In genomic region chr18:70380915-70381896, GRCh38 we compare ENCODE assay signal across 9 cellular contexts.
A peak's percentile ranks its signal among the peaks of the same experiment; 100 is the strongest.
DNase-seq lines count a peak whose midpoint lies in the region; ATAC-seq and TF ChIP-seq lines count a peak whose summit lies in the region.
"Had no signal": no experiment of that assay in that cellular context is flagged by ENCODE, and none has a peak within 500 bp of the region (broad histone marks: within the 10 kb centered on the region; RNA-seq: fewer than 3 reads in every experiment).

No MANE protein-coding gene starts in this region.

- H3K27me3 ChIP-seq in stomach = no peaks in the 10 kb centered on the region

- H3K27ac ChIP-seq in stomach = no peak overlapping the region

- no peaks in the 10 kb centered on the region for H3K9me3 ChIP-seq in stomach

- no peak for TF ChIP-seq POLR2A in stomach (IDR thresholded peaks at IDR 0.05)

- no peak overlapping the region for H3K4me3 ChIP-seq in epithelial cell of esophagus (ENCODE audit: low read length)
- no peak overlapping the region for H3K4me3 ChIP-seq in stomach

- DNase-seq in HuH-7 (ENCODE audit: low spot score) (peak; percentile 42), NCI-H526 (lab: John Stamatoyannopoulos, UW) (peak; percentile 84 to 89), epithelial cell of esophagus (ENCODE audit: low read depth) (peak; percentile 55), pons (ENCODE audit: low spot score) (peak; percentile 97), stomach (no peak), T-helper 2 cell (no peak)
- DNase-seq: activated T-cell treated with anti-CD3 and anti-CD28 coated beads, Interleukin-2, amount 50 U/mL, for 1 hour had no signal

- no peak for ATAC-seq in HG03571 (IDR thresholded peaks at IDR 0.05; ENCODE audit: unreplicated experiment)
- ATAC-seq in GM21515 (IDR thresholded peaks at IDR 0.05; ENCODE audit: unreplicated experiment) = no peak

- H3K36me3 ChIP-seq in stomach = no peaks in the 10 kb centered on the region

- H3K4me1 ChIP-seq in stomach = peaks cover 4 to 9% (median 9%) of the 10 kb centered on the region in 4 donors

- intact Hi-C loops in stomach (cut with DNase I; ENCODE audit: low total_unique reads) = no loop called here

- WGBS in stomach, 5 donors = 65 to 82% (median 79%) methylated on average over 23 of the region's 23 CpGs

- TF ChIP-seq CTCF in epithelial cell of esophagus (IDR thresholded peaks at IDR 0.05; ENCODE audit: insufficient read depth, low read depth, low read length, missing control alignments) = no peak
- TF ChIP-seq CTCF in stomach (IDR thresholded peaks at IDR 0.05) = no peak

- TF ChIP-seq EP300 in stomach (IDR thresholded peaks at IDR 0.05) = no peak

Comparison
In these comparisons a context has a peak if more than half of its experiments do, and no peak if none do; other contexts are left out.
1. DNase-seq: peak in HuH-7 (single experiment), NCI-H526 (2 of 2), epithelial cell of esophagus (single experiment) and pons (single experiment); none in stomach (single experiment) and T-helper 2 cell (0 of 5).